ENCODE assay signal across 8 cellular contexts in the genomic region with DNA sequence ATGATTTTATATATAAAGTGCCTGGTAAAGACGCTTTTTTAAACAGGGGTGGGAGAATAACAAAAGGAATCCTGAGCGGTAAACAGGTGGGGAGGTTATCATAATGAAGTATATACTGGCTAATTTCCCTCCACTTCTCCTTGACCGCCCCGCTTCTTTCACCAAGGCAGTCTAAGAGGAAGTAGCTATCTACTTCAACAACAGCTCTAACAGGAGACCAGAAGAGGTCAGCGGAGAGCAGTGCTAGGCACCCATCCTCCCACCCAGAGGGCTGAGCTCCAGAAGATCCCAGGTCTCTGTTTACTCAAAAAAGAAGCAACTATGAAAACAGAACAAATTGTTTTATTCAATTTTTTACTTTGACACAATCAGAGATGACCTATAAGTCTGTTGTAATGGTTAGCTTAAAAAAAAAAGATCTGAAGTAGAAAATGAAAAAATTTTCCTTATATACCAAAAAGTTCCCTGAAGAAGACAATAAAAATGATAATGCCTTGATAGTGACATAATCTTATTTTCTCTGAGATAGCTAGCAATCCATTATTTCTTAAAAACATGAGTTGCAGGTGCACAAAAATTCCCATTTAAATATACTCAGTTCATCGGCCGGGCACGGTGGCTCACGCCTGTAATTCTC.
A peak's percentile ranks its signal among the peaks of the same experiment; 100 is the strongest.
DNase-seq lines count a peak whose midpoint lies in the region; ATAC-seq and TF ChIP-seq lines count a peak whose summit lies in the region.

No MANE protein-coding gene starts in this region.

- DNase-seq in NCI-H2107 treated with DMSO at 0.1 percent for 48 hours (lab: John Stamatoyannopoulos, UW; ENCODE audit: unreplicated experiment) (peak; percentile 72), NCI-H2107 (lab: John Stamatoyannopoulos, UW) (no peak), LNCaP clone FGC (ENCODE audit: low read depth) (peak; percentile 44), SJCRH30 (peak; percentile 63 to 83), cerebellum (ENCODE audit: low spot score) (peak; percentile 12), left lobe of liver (ENCODE audit: low spot score) (peak; percentile 51), stomach (peak; percentile 51)

- no peak for TF ChIP-seq EP300 in stomach (IDR thresholded peaks at IDR 0.05)

- peak; percentile 82 for TF ChIP-seq CTCF in LNCaP clone FGC (IDR thresholded peaks at IDR 0.05; ENCODE audit: control insufficient read depth, extremely low read depth, insufficient read depth)
- peak in 2 of 7 experiments; percentile 26 to 31 for TF ChIP-seq CTCF in stomach (IDR thresholded peaks at IDR 0.05)

- no peaks in the 10 kb centered on the region for H3K36me3 ChIP-seq in SJCRH30
- no peaks in the 10 kb centered on the region for H3K36me3 ChIP-seq in stomach

- WGBS in stomach, 5 donors = 51 to 60% (median 55%) methylated on average over 9 of the region's 9 CpGs

- intact Hi-C loops in stomach (cut with DNase I; ENCODE audit: low total_unique reads) = no loop called here

- H3K27me3 ChIP-seq in SJCRH30 (no peaks in the 10 kb centered on the region), stomach (no peaks in the 10 kb centered on the region)

- no peaks in the 10 kb centered on the region for H3K9me3 ChIP-seq in SJCRH30 (replicated peaks)
- no peaks in the 10 kb centered on the region for H3K9me3 ChIP-seq in stomach

- H3K27ac ChIP-seq in SJCRH30 = no peak overlapping the region
- no peak overlapping the region for H3K27ac ChIP-seq in stomach

- H3K4me3 ChIP-seq in LNCaP clone FGC (ENCODE audit: low read depth, low read length) (no peak overlapping the region), SJCRH30 (no peak overlapping the region), stomach (no peak overlapping the region)

- ATAC-seq in GM21786 (IDR thresholded peaks at IDR 0.05; ENCODE audit: unreplicated experiment) = peak; percentile 78
- ATAC-seq in left lobe of liver = peak; percentile 97

- no peaks in the 10 kb centered on the region for H3K4me1 ChIP-seq in SJCRH30
- H3K4me1 ChIP-seq in stomach = peaks cover 0 to 25% (median 7%) of the 10 kb centered on the region in 4 donors

- no peak for TF ChIP-seq POLR2A in stomach (IDR thresholded peaks at IDR 0.05)
